8 cellular contexts compared by ENCODE assay signal in the genomic region with DNA sequence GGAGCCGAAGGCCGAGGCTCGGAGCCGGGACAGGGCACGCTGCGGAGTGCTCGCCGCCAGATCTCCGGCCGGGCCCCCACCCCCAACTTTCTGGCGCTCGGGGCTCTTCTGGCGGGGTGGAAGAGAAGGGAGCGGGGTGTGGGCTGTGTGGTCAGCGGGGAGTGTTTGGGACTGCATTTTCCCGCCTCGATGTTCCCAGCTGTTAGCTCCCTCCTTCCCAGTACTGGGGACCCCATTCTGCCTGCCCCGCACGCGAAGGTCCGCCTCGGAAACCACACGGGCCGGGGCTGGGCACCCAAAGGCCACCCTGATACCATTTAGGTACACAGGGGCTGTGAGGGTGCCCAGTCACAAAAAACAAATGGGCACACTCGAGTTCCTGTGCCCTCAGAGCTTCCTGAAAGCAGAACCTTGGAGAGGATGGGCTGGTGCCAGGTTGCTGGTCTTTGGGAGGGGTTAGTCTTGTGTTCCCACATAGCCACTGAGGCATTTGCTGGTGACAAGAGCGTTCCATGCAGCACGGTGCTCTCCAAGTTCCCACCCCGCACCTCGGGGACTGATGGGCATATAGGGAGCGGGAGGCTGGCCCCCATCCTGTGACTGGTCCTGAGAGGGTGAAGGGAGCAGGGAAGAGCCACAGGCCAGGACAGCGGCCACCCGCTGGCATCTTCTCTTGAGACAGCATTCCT. TPM values are rescaled to one million over a fixed set of nuclear protein-coding genes. Genes with fewer than 3 reads are reported as not detected.
DNase-seq lines count a peak whose midpoint lies in the region; ATAC-seq, FAIRE-seq and TF ChIP-seq lines count a peak whose summit lies in the region.

No MANE protein-coding gene starts in this region.

- H3K27me3 Mint-ChIP-seq in nephron progenitor cell (ENCODE audit: low read depth, poor library complexity) = peaks cover 15% of the 10 kb centered on the region

- no peaks in the 10 kb centered on the region for H4K20me1 ChIP-seq in endothelial cell of umbilical vein (replicated peaks; ENCODE audit: control insufficient read depth, extremely low read depth, insufficient read depth, low read length)

- no peak for FAIRE-seq in endothelial cell of umbilical vein (lab: Jason Lieb, UNC)

- POLR2A ChIA-PET in endothelial cell of umbilical vein (lab: Charles Lee) = no interaction called here

- H3K4me3 Mint-ChIP-seq in nephron progenitor cell = peak overlapping the region; percentile 85

- H3K4me3 ChIP-seq in RWPE2 (ENCODE audit: severe bottlenecking) (peak overlapping the region; percentile 98), endothelial cell of umbilical vein (replicated peaks in 1 of 3; ENCODE audit: insufficient read depth in 1 of 3, low read depth in 1 of 3, low read length in 3 of 3) (peak overlapping the region; percentile 43 to 67 (median 47))

- H3K27ac ChIP-seq in RWPE2 (ENCODE audit: poor library complexity, severe bottlenecking) (peak overlapping the region; percentile 13), endothelial cell of umbilical vein (ENCODE audit: insufficient read depth, low read depth, low read length) (no peak overlapping the region)

- H3K36me3 Mint-ChIP-seq in nephron progenitor cell (ENCODE audit: low read depth) = no peaks in the 10 kb centered on the region

- CTCF ChIA-PET in endothelial cell of umbilical vein (lab: Charles Lee) = interaction anchor here (1.9 kb wide), 1 partner anchor 26 kb away, joined by 5 read pairs; no protein-coding TSS in a partner anchor

- DNase-seq in DMS53 (lab: John Stamatoyannopoulos, UW) = peak; percentile 62
- DNase-seq in DMS53 treated with DMSO at 0.1 percent for 48 hours (lab: John Stamatoyannopoulos, UW; ENCODE audit: unreplicated experiment) = no peak
- DNase-seq in RWPE2 (ENCODE audit: low spot score) = no peak
- no peak for DNase-seq in endothelial cell of umbilical vein (ENCODE audit: low read depth, low spot score)
- DNase-seq in nephron progenitor cell = no peak
- DNase-seq in NCI-H345 treated with DMSO at 0.1 percent for 48 hours (lab: John Stamatoyannopoulos, UW; ENCODE audit: unreplicated experiment) = no peak

- no peaks in the 10 kb centered on the region for H3K79me2 ChIP-seq in endothelial cell of umbilical vein (ENCODE audit: control insufficient read depth, insufficient read depth, low read length)

- peaks cover 71% of the 10 kb centered on the region for H3K4me1 Mint-ChIP-seq in nephron progenitor cell

- H3K9me1 ChIP-seq in endothelial cell of umbilical vein (replicated peaks; ENCODE audit: control insufficient read depth, extremely low read depth, insufficient read depth, low read length) = no peaks in the 10 kb centered on the region

- peak; percentile 2; the same call in 1 of the 3 replicates for ATAC-seq in RWPE2 (ENCODE audit: low read depth)
- no peak for ATAC-seq in activated CD4-positive, CD25-positive, alpha-beta regulatory T cell treated with anti-CD3 and anti-CD28 coated beads, Interleukin-2, amount 50 U/mL, for 24 hours
- ATAC-seq in GM18502 (IDR thresholded peaks at IDR 0.05; ENCODE audit: poor library complexity, unreplicated experiment) = no peak

- peak overlapping the region; percentile 74 for H3K4me2 ChIP-seq in endothelial cell of umbilical vein (ENCODE audit: insufficient read depth, low read length)

- H3K4me1 ChIP-seq in RWPE2 (ENCODE audit: insufficient read depth, poor library complexity, severe bottlenecking) = peaks cover 5% of the 10 kb centered on the region
- peaks cover 18% of the 10 kb centered on the region for H3K4me1 ChIP-seq in endothelial cell of umbilical vein (ENCODE audit: control insufficient read depth, extremely low read depth, insufficient read depth, low read length)

- no peak for TF ChIP-seq CTCF in RWPE2 (IDR thresholded peaks at IDR 0.05; ENCODE audit: poor library complexity, severe bottlenecking)
- TF ChIP-seq CTCF in endothelial cell of umbilical vein (IDR thresholded peaks at IDR 0.05; ENCODE audit: extremely low read depth in 1 of 2, insufficient read depth in 1 of 2, low read depth in 1 of 2, low read length in 2 of 2) = no peak
- no peak for TF ChIP-seq CTCF in nephron progenitor cell (IDR thresholded peaks at IDR 0.05)

- intact Hi-C loops in endothelial cell of umbilical vein (cut with micrococcal nuclease) = loop anchor here (5.0 kb wide), 2 partner anchors 92 to 103 kb away; a partner anchor contains a TSS

- H3K36me3 ChIP-seq in RWPE2 (ENCODE audit: low read depth) (no peaks in the 10 kb centered on the region), endothelial cell of umbilical vein (ENCODE audit: control insufficient read depth in 2 of 2, extremely low read depth in 1 of 2, insufficient read depth in 2 of 2, low read length in 2 of 2) (peaks cover 0 to 2% of the 10 kb centered on the region in 2 experiments)

- no TSS peak for BruUV-seq in endothelial cell of umbilical vein (replicated peaks; lab: Mats Ljungman, UMichigan)

- peak overlapping the region; percentile 57 for H3K9ac ChIP-seq in endothelial cell of umbilical vein (replicated peaks; ENCODE audit: extremely low read depth, insufficient read depth, low read length)

- H3K27me3 ChIP-seq in RWPE2 (ENCODE audit: insufficient read depth, poor library complexity, severe bottlenecking) (no peaks in the 10 kb centered on the region), endothelial cell of umbilical vein (ENCODE audit: control insufficient read depth in 2 of 2, insufficient read depth in 2 of 2, low read length in 2 of 2) (no peaks in the 10 kb centered on the region)

- H2AFZ ChIP-seq in endothelial cell of umbilical vein (ENCODE audit: low read depth, low read length) = peak overlapping the region; percentile 70

- dilution Hi-C loops in endothelial cell of umbilical vein (cut with MboI; ENCODE audit: extremely low pct_ligation_motif_present, low sequenced_read_pairs) = no loop called here

- H3K9me3 ChIP-seq in RWPE2 (ENCODE audit: severe bottlenecking) (no peaks in the 10 kb centered on the region), endothelial cell of umbilical vein (replicated peaks; ENCODE audit: control insufficient read depth, insufficient read depth, low read length) (no peaks in the 10 kb centered on the region)

- no peak overlapping the region for H3K27ac Mint-ChIP-seq in nephron progenitor cell

- H3K9me3 Mint-ChIP-seq in nephron progenitor cell = no peaks in the 10 kb centered on the region

- no peak for TF ChIP-seq POLR2A in endothelial cell of umbilical vein (IDR thresholded peaks at IDR 0.05; ENCODE audit: low read depth, low read length)

TF ChIP-seq in endothelial cell of umbilical vein, 7 proteins besides CTCF, POLR2A, EP300 and RAD21:
- TF ChIP-seq GATA2 (IDR thresholded peaks at IDR 0.05; ENCODE audit: insufficient read depth, insufficient read length, low read depth, low read length) = no peak

RNA-seq across cellular contexts. Expression of a gene that starts 0.6 kb away (rescaled TPM):
- total RNA-seq in endothelial cell of umbilical vein = 14.5 and 18.8 TPM in 2 replicates
- 13.3 and 14.1 TPM in 2 replicates for polyA plus RNA-seq in endothelial cell of umbilical vein
- 13.9 and 15.2 TPM in 2 replicates for polyA plus RNA-seq in endothelial cell of umbilical vein (2011; cell fraction: cytosol; rRNA removed)
- polyA plus RNA-seq in endothelial cell of umbilical vein (2011; cell fraction: nucleus; rRNA removed) = 12.1 and 18.0 TPM in 2 replicates
- polyA plus RNA-seq in endothelial cell of umbilical vein (2012) = 14.3 and 21.4 TPM in 2 replicates
- polyA minus RNA-seq in endothelial cell of umbilical vein = 32.8 and 39.4 TPM in 2 replicates
- polyA minus RNA-seq in endothelial cell of umbilical vein (2011; cell fraction: cytosol; rRNA and poly(A)+ RNA removed) = 62.3 TPM
- 5.9 and 9.5 TPM in 2 replicates for polyA minus RNA-seq in endothelial cell of umbilical vein (2011; cell fraction: nucleus; rRNA and poly(A)+ RNA removed)

RNA-seq across cellular contexts. Expression of a gene that starts 15.6 kb away (rescaled TPM):
- 40.0 and 41.3 TPM in 2 replicates for total RNA-seq in endothelial cell of umbilical vein
- 18.5 and 18.7 TPM in 2 replicates for polyA plus RNA-seq in endothelial cell of umbilical vein
- polyA plus RNA-seq in endothelial cell of umbilical vein (2011; cell fraction: cytosol; rRNA removed) = 11.9 and 12.3 TPM in 2 replicates
- polyA plus RNA-seq in endothelial cell of umbilical vein (2011; cell fraction: nucleus; rRNA removed) = 31.7 and 35.9 TPM in 2 replicates
- 27.1 and 29.0 TPM in 2 replicates for polyA plus RNA-seq in endothelial cell of umbilical vein (2012)
- polyA minus RNA-seq in endothelial cell of umbilical vein = 13.3 and 18.7 TPM in 2 replicates
- 17.1 TPM for polyA minus RNA-seq in endothelial cell of umbilical vein (2011; cell fraction: cytosol; rRNA and poly(A)+ RNA removed)
- 21.2 and 21.6 TPM in 2 replicates for polyA minus RNA-seq in endothelial cell of umbilical vein (2011; cell fraction: nucleus; rRNA and poly(A)+ RNA removed)

RNA-seq across cellular contexts. Expression of a gene that starts 46.0 kb away (rescaled TPM):
- 0.15 and 0.21 TPM in 2 replicates for total RNA-seq in endothelial cell of umbilical vein
- polyA plus RNA-seq in endothelial cell of umbilical vein = 0.17 and 0.18 TPM in 2 replicates
- polyA plus RNA-seq in endothelial cell of umbilical vein (2011; cell fraction: cytosol; rRNA removed) = 0.05 and 0.11 TPM in 2 replicates
- 0.55 and 0.56 TPM in 2 replicates for polyA plus RNA-seq in endothelial cell of umbilical vein (2011; cell fraction: nucleus; rRNA removed)
- 0.12 TPM in 1 of 2 replicates, not detected in the other for polyA plus RNA-seq in endothelial cell of umbilical vein (2012)
- 0.32 TPM in 1 of 2 replicates, not detected in the other for polyA minus RNA-seq in endothelial cell of umbilical vein
- not detected for polyA minus RNA-seq in endothelial cell of umbilical vein (2011; cell fraction: cytosol; rRNA and poly(A)+ RNA removed)
- 0.24 TPM in 1 of 2 replicates, not detected in the other for polyA minus RNA-seq in endothelial cell of umbilical vein (2011; cell fraction: nucleus; rRNA and poly(A)+ RNA removed)
